Comparison of ENCODE assay signal across 18 cellular contexts in genomic region chr13:28000567-28000966, GRCh38. TPM values are rescaled to one million over a fixed set of nuclear protein-coding genes. Genes with fewer than 3 reads are reported as not detected.
"Had no signal": no experiment of that assay in that cellular context is flagged by ENCODE, and none has a peak within 500 bp of the region (broad histone marks: within the 10 kb centered on the region; RNA-seq: fewer than 3 reads in every experiment).

No MANE protein-coding gene starts in this region.

- H3K9me3 Mint-ChIP-seq: activated naive CD4-positive, alpha-beta T cell treated with anti-CD3 and anti-CD28 coated beads, Interleukin-2, amount 50 U/mL, for 72 hours; activated T-cell treated with anti-CD3 and anti-CD28 coated beads, Interleukin-2, amount 50 U/mL, for 4 hours; brain; central memory CD8-positive, alpha-beta T cell; natural killer cell treated with Interleukin-12 subunit alpha and Interleukin-12 subunit beta and Interleukin-15 and Interleukin-18, amount 100 ng/mL, for 72 hours had no signal

- H3K27me3 Mint-ChIP-seq: activated CD8-positive, alpha-beta memory T cell treated with anti-CD3 and anti-CD28 coated beads, Interleukin-2, amount 10 ng/mL, durations not matched to agents 7 days and 5 days; central memory CD8-positive, alpha-beta T cell; natural killer cell treated with Interleukin-12 subunit alpha and Interleukin-12 subunit beta and Interleukin-15 and Interleukin-18, amount 100 ng/mL, for 72 hours had no signal

- H3K4me1 ChIP-seq: upper lobe of left lung had no signal

- H3K9me3 ChIP-seq: upper lobe of left lung had no signal

- H3K4me3 Mint-ChIP-seq: activated CD8-positive, alpha-beta memory T cell treated with anti-CD3 and anti-CD28 coated beads, Interleukin-2, amount 10 ng/mL, durations not matched to agents 7 days and 5 days; activated T-cell treated with anti-CD3 and anti-CD28 coated beads, Interleukin-2, amount 50 U/mL, for 4 hours; brain; central memory CD8-positive, alpha-beta T cell; natural killer cell treated with Interleukin-12 subunit alpha and Interleukin-12 subunit beta and Interleukin-15 and Interleukin-18, amount 100 ng/mL, for 72 hours had no signal

- H3K36me3 ChIP-seq: upper lobe of left lung had no signal

- H3K27me3 ChIP-seq: upper lobe of left lung had no signal

- H3K27ac ChIP-seq: epithelial cell of prostate, upper lobe of left lung had no signal

- H3K36me3 Mint-ChIP-seq: activated CD8-positive, alpha-beta memory T cell treated with anti-CD3 and anti-CD28 coated beads, Interleukin-2, amount 10 ng/mL, durations not matched to agents 7 days and 5 days; activated naive CD4-positive, alpha-beta T cell treated with anti-CD3 and anti-CD28 coated beads, Interleukin-2, amount 50 U/mL, for 72 hours; brain; natural killer cell treated with Interleukin-12 subunit alpha and Interleukin-12 subunit beta and Interleukin-15 and Interleukin-18, amount 100 ng/mL, for 72 hours had no signal

- H3K4me3 ChIP-seq: upper lobe of left lung had no signal

- DNase-seq: activated CD4-positive, alpha-beta T cell treated with anti-CD3 and anti-CD28 coated beads, Interleukin-2, amount 50 U/mL, for 4 hours; activated CD8-positive, alpha-beta memory T cell treated with anti-CD3 and anti-CD28 coated beads, Interleukin-2, amount 10 ng/mL, durations not matched to agents 7 days and 5 days; activated effector memory CD4-positive, alpha-beta T cell treated with anti-CD3 and anti-CD28 coated beads, Interleukin-2, amount 50 U/mL, for 16 hours; activated T-cell treated with anti-CD3 and anti-CD28 coated beads, Interleukin-2, amount 50 U/mL, for 4 hours; amniotic stem cell; effector memory CD4-positive, alpha-beta T cell; mammary epithelial cell; stimulated activated CD4-positive, alpha-beta T cell treated with anti-CD3 and anti-CD28 coated beads, Interleukin-12 subunit alpha, Interleukin-12 subunit beta, amount 100 ng/mL, for 4 hours; stimulated activated naive CD4-positive, alpha-beta T cell treated with Interleukin-2 at 50 U/mL for 16 hours; T-helper 2 cell had no signal

- ATAC-seq: activated CD8-positive, alpha-beta memory T cell treated with anti-CD3 and anti-CD28 coated beads, Interleukin-2, amount 10 ng/mL, durations not matched to agents 7 days and 5 days; activated naive CD4-positive, alpha-beta T cell treated with anti-CD3 and anti-CD28 coated beads, Interleukin-2, amount 50 U/mL, for 72 hours; activated T-cell treated with anti-CD3 and anti-CD28 coated beads, Interleukin-2, amount 50 U/mL, for 4 hours had no signal

- H3K27ac Mint-ChIP-seq: activated CD8-positive, alpha-beta memory T cell treated with anti-CD3 and anti-CD28 coated beads, Interleukin-2, amount 10 ng/mL, durations not matched to agents 7 days and 5 days; brain; natural killer cell treated with Interleukin-12 subunit alpha and Interleukin-12 subunit beta and Interleukin-15 and Interleukin-18, amount 100 ng/mL, for 72 hours had no signal

- H3K4me1 Mint-ChIP-seq: activated CD8-positive, alpha-beta memory T cell treated with anti-CD3 and anti-CD28 coated beads, Interleukin-2, amount 10 ng/mL, durations not matched to agents 7 days and 5 days; brain; central memory CD8-positive, alpha-beta T cell had no signal

RNA-seq across cellular contexts. Expression of gene URAD, which starts 12.1 kb away (rescaled TPM):
- total RNA-seq: activated CD8-positive, alpha-beta memory T cell treated with anti-CD3 and anti-CD28 coated beads, Interleukin-2, amount 10 ng/mL, durations not matched to agents 7 days and 5 days; activated naive CD4-positive, alpha-beta T cell treated with anti-CD3 and anti-CD28 coated beads, Interleukin-2, amount 50 U/mL, for 72 hours; activated T-cell treated with anti-CD3 and anti-CD28 coated beads, Interleukin-2, amount 50 U/mL, for 4 hours; mammary epithelial cell; mucosa of gallbladder; natural killer cell treated with Interleukin-12 subunit alpha and Interleukin-12 subunit beta and Interleukin-15 and Interleukin-18, amount 100 ng/mL, for 72 hours; osteocyte had no signal
- polyA plus RNA-seq: mammary epithelial cell had no signal

RNA-seq across cellular contexts. Expression of gene CDX2, which starts 31.5 kb away (rescaled TPM):
- total RNA-seq: activated CD8-positive, alpha-beta memory T cell treated with anti-CD3 and anti-CD28 coated beads, Interleukin-2, amount 10 ng/mL, durations not matched to agents 7 days and 5 days; activated naive CD4-positive, alpha-beta T cell treated with anti-CD3 and anti-CD28 coated beads, Interleukin-2, amount 50 U/mL, for 72 hours; mammary epithelial cell; natural killer cell treated with Interleukin-12 subunit alpha and Interleukin-12 subunit beta and Interleukin-15 and Interleukin-18, amount 100 ng/mL, for 72 hours; osteocyte had no signal
- polyA plus RNA-seq: mammary epithelial cell had no signal
